ENCODE assay signal across 8 cellular contexts in genomic region chr6:151451950-151452749, GRCh38. TPM values are rescaled to one million over a fixed set of nuclear protein-coding genes. Genes with fewer than 3 reads are reported as not detected.
DNase-seq lines count a peak whose midpoint lies in the region; ATAC-seq, FAIRE-seq and TF ChIP-seq lines count a peak whose summit lies in the region.

A gene with protein sequence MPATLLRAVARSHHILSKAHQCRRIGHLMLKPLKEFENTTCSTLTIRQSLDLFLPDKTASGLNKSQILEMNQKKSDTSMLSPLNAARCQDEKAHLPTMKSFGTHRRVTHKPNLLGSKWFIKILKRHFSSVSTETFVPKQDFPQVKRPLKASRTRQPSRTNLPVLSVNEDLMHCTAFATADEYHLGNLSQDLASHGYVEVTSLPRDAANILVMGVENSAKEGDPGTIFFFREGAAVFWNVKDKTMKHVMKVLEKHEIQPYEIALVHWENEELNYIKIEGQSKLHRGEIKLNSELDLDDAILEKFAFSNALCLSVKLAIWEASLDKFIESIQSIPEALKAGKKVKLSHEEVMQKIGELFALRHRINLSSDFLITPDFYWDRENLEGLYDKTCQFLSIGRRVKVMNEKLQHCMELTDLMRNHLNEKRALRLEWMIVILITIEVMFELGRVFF (minus strand): TSS chr6:151452126. CDS start chr6:151445811, 6,315 bp downstream.

- H3K27me3 Mint-ChIP-seq in WTC11 (ENCODE audit: low read depth), result no peaks in the 10 kb centered on the region; the same call in 1 of the 2 replicates

- H3K36me3 ChIP-seq in small intestine (ENCODE audit: control insufficient read depth in 2 of 2, insufficient read depth in 2 of 2, low read length in 2 of 2), result no peaks in the 10 kb centered on the region

- DNase-seq in AG04450 (ENCODE audit: low read depth, low spot score) (peak; percentile 100), NCI-H226 (peak; percentile 100), WTC11 (ENCODE audit: low spot score) (peak; percentile 99), cardiac fibroblast (ENCODE audit: low read depth in 2 of 2) (peak; percentile 100), iPS-NIHi11 (ENCODE audit: low spot score) (peak; percentile 94), small intestine (peak; percentile 100)

- H3K9me3 ChIP-seq in AG04450 (ENCODE audit: control insufficient read depth, insufficient read depth, low read length) (no peaks in the 10 kb centered on the region; the same call in 1 of the 2 replicates), small intestine (ENCODE audit: control insufficient read depth, low read depth) (no peaks in the 10 kb centered on the region)

- H3K36me3 Mint-ChIP-seq in WTC11, result peaks cover 5% of the 10 kb centered on the region

- POLR2A ChIA-PET in AG04450 (lab: Yijun Ruan, JAX) (interaction anchor here (0.6 to 1.0 kb wide), 4 partner anchors 10 to 646 kb away, joined by 3 to 7 read pairs (median 4); no protein-coding TSS in a partner anchor), WTC11 (lab: Charles Lee) (interaction anchor here (0.7 to 1.3 kb wide), 3 partner anchors 10 to 837 kb away, joined by 3 to 5 read pairs (median 3); no protein-coding TSS in a partner anchor)

- CTCF ChIA-PET in AG04450 (lab: Charles Lee), result interaction anchor here (0.5 to 1.1 kb wide), 2 partner anchors 12 to 259 kb away, joined by 3 read pairs; no protein-coding TSS in a partner anchor
- CTCF ChIA-PET in WTC11 (lab: Charles Lee), result interaction anchor here (0.7 to 1.0 kb wide), 4 partner anchors 10 to 850 kb away, joined by 3 to 5 read pairs (median 3); no protein-coding TSS in a partner anchor

- FAIRE-seq in small intestine (lab: Jason Lieb, UNC), result peak; percentile 68

- ATAC-seq in GM18909 (IDR thresholded peaks at IDR 0.05; ENCODE audit: poor library complexity, unreplicated experiment) (peak; percentile 98), HG03175 (IDR thresholded peaks at IDR 0.05; ENCODE audit: unreplicated experiment) (peak; percentile 98), WTC11 (peak; percentile 97)

- H3K27ac ChIP-seq in AG04450 (ENCODE audit: low read depth, low read length) (peak within 1 kb of the TSS; percentile 77), small intestine (ENCODE audit: low read depth in 1 of 2, low read length in 1 of 2) (peak within 1 kb of the TSS; percentile 79 to 89)

- TF ChIP-seq CTCF in AG04450 (IDR thresholded peaks at IDR 0.05; ENCODE audit: low read depth, low read length), result no peak
- TF ChIP-seq CTCF in WTC11 (IDR thresholded peaks at IDR 0.05), result no peak
- TF ChIP-seq CTCF in cardiac fibroblast (IDR thresholded peaks at IDR 0.05; ENCODE audit: low read depth, low read length), result no peak

- 0% methylated on average over 64 to 74 of the region's 74 CpGs for WGBS in small intestine, 3 donors

- H3K4me1 Mint-ChIP-seq in WTC11, result peaks cover 34% of the 10 kb centered on the region

- H3K4me3 ChIP-seq in AG04450 (ENCODE audit: low read depth, low read length) (peak within 1 kb of the TSS; percentile 96), cardiac fibroblast (replicated peaks in 1 of 2; ENCODE audit: low read depth in 2 of 2, low read length in 2 of 2) (peak within 1 kb of the TSS; percentile 75 to 86), small intestine (ENCODE audit: low read depth in 1 of 2, low read length in 2 of 2) (peak within 1 kb of the TSS; percentile 64 to 73)

- H3K27me3 ChIP-seq in AG04450 (ENCODE audit: control insufficient read depth, insufficient read depth, low read length), result no peaks in the 10 kb centered on the region
- no peaks in the 10 kb centered on the region for H3K27me3 ChIP-seq in small intestine (ENCODE audit: control insufficient read depth in 2 of 2, insufficient read depth in 2 of 2, low read length in 2 of 2)

- H3K4me1 ChIP-seq in small intestine (ENCODE audit: control insufficient read depth in 2 of 2, insufficient read depth in 1 of 2, low read depth in 1 of 2, low read length in 1 of 2), result peaks cover 0 to 2% of the 10 kb centered on the region in 2 donors

- H3K4me3 Mint-ChIP-seq in WTC11, result peak within 1 kb of the TSS; percentile 96

- no peaks in the 10 kb centered on the region for H3K9me3 Mint-ChIP-seq in WTC11

- H3K27ac Mint-ChIP-seq in WTC11, result peak within 1 kb of the TSS; percentile 98

TF ChIP-seq in WTC11, 78 proteins besides CTCF, POLR2A, EP300 and RAD21 (continues in another document):
- TF ChIP-seq GABPB1 (CRISPR knock-in tag; IDR thresholded peaks at IDR 0.05), result peak; percentile 80
- TF ChIP-seq ZNF532 (CRISPR knock-in tag; IDR thresholded peaks at IDR 0.05; ENCODE audit: borderline replicate concordance), result no peak
- TF ChIP-seq, protein P1, sequence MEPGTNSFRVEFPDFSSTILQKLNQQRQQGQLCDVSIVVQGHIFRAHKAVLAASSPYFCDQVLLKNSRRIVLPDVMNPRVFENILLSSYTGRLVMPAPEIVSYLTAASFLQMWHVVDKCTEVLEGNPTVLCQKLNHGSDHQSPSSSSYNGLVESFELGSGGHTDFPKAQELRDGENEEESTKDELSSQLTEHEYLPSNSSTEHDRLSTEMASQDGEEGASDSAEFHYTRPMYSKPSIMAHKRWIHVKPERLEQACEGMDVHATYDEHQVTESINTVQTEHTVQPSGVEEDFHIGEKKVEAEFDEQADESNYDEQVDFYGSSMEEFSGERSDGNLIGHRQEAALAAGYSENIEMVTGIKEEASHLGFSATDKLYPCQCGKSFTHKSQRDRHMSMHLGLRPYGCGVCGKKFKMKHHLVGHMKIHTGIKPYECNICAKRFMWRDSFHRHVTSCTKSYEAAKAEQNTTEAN (CRISPR knock-in tag; IDR thresholded peaks at IDR 0.05), result 0 out of 2 replicates have a peak, but pooled peaks have one; percentile 13
- no peak for TF ChIP-seq NR2C2 (CRISPR knock-in tag; IDR thresholded peaks at IDR 0.05)
- no peak for TF ChIP-seq PRRX2 (CRISPR knock-in tag; IDR thresholded peaks at IDR 0.05)
- TF ChIP-seq OVOL2 (CRISPR knock-in tag; IDR thresholded peaks at IDR 0.05; ENCODE audit: borderline replicate concordance), result no peak
- TF ChIP-seq, protein P2, sequence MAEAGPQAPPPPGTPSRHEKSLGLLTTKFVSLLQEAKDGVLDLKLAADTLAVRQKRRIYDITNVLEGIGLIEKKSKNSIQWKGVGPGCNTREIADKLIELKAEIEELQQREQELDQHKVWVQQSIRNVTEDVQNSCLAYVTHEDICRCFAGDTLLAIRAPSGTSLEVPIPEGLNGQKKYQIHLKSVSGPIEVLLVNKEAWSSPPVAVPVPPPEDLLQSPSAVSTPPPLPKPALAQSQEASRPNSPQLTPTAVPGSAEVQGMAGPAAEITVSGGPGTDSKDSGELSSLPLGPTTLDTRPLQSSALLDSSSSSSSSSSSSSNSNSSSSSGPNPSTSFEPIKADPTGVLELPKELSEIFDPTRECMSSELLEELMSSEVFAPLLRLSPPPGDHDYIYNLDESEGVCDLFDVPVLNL (CRISPR knock-in tag; IDR thresholded peaks at IDR 0.05; ENCODE audit: borderline replicate concordance, low read depth), result no peak
- TF ChIP-seq JAZF1 (CRISPR knock-in tag; IDR thresholded peaks at IDR 0.05), result no peak
- TF ChIP-seq, protein P3, sequence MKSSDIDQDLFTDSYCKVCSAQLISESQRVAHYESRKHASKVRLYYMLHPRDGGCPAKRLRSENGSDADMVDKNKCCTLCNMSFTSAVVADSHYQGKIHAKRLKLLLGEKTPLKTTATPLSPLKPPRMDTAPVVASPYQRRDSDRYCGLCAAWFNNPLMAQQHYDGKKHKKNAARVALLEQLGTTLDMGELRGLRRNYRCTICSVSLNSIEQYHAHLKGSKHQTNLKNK (CRISPR knock-in tag; IDR thresholded peaks at IDR 0.05), result no peak
- TF ChIP-seq GTF2I (CRISPR knock-in tag; conservative IDR thresholded peaks at IDR 0.05), result no peak
- no peak for TF ChIP-seq JUN (CRISPR knock-in tag; IDR thresholded peaks at IDR 0.05)

RNA-seq across cellular contexts. Expression of the gene that starts here (rescaled TPM):
- polyA plus RNA-seq in AG04450 (2011; rRNA removed) (24.3 and 27.8 TPM in 2 replicates), small intestine (10 to 100 TPM; 17.5 to 40.5 (median 24.0) TPM)
- 20.1 and 24.6 TPM in 2 replicates for polyA minus RNA-seq in AG04450 (2011; rRNA and poly(A)+ RNA removed)
- 18.3 to 23.3 TPM (median 21.0 TPM) in 3 replicates for total RNA-seq in WTC11 (2021)

Comparison
In these comparisons a context has a peak if more than half of its experiments do, and no peak if none do; other contexts are left out.
1. Peak in every context shown above with its lines: DNase-seq, ATAC-seq, H3K4me3 ChIP-seq and H3K27ac ChIP-seq.